1 cellular context compared by ENCODE assay signal in the genomic region with DNA sequence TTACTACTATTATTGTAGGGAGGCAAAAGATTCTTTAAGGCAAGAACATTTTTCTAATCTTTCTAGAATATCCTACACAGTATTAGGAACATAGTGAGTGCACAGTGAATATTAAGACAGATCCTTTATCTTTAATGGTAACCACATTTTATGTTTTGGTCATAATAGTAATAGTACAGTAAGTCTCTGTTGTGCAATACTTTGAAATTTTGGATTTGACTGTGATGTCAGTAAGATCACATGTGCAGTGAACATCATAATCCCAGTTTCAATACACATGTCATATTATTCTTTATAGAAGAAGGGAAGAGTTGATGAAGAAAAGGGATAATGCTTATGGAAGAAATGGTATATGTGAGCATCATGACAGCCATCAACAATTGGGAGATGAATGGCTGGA.
TF ChIP-seq lines count a peak whose summit lies in the region.

No MANE protein-coding gene starts in this region.

TF ChIP-seq in GM12878, 131 proteins besides CTCF, POLR2A, EP300 and RAD21:
- TF ChIP-seq, protein P1, sequence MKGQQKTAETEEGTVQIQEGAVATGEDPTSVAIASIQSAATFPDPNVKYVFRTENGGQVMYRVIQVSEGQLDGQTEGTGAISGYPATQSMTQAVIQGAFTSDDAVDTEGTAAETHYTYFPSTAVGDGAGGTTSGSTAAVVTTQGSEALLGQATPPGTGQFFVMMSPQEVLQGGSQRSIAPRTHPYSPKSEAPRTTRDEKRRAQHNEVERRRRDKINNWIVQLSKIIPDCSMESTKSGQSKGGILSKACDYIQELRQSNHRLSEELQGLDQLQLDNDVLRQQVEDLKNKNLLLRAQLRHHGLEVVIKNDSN (IDR thresholded peaks at IDR 0.05; ENCODE audit: borderline replicate concordance, extremely low read length, insufficient read depth, low read depth, low read length) = no peak
- TF ChIP-seq NFYA (IDR thresholded peaks at IDR 0.05; ENCODE audit: borderline replicate concordance, low read depth, low read length) (no peak), SMAD5 (IDR thresholded peaks at IDR 0.05; ENCODE audit: low read depth) (no peak), TBL1XR1 (IDR thresholded peaks at IDR 0.05; ENCODE audit: low read depth, low read length) (no peak), CHD2 (IDR thresholded peaks at IDR 0.05; ENCODE audit: borderline replicate concordance, low read depth, low read length) (no peak), LARP7 (IDR thresholded peaks at IDR 0.05) (no peak), ZBED1 (IDR thresholded peaks at IDR 0.05; ENCODE audit: borderline replicate concordance) (no peak), ZNF217 (IDR thresholded peaks at IDR 0.05) (no peak), IRF4 (IDR thresholded peaks at IDR 0.05; ENCODE audit: low read depth, low read length) (no peak), ASH2L (IDR thresholded peaks at IDR 0.05; ENCODE audit: borderline replicate concordance, low read depth) (no peak), BCL11A (IDR thresholded peaks at IDR 0.05; ENCODE audit: low read depth, low read length) (no peak), NFXL1 (IDR thresholded peaks at IDR 0.05; ENCODE audit: borderline replicate concordance) (no peak), HDAC6 (IDR thresholded peaks at IDR 0.05; ENCODE audit: unreplicated experiment) (no peak)
- TF ChIP-seq, protein P2, sequence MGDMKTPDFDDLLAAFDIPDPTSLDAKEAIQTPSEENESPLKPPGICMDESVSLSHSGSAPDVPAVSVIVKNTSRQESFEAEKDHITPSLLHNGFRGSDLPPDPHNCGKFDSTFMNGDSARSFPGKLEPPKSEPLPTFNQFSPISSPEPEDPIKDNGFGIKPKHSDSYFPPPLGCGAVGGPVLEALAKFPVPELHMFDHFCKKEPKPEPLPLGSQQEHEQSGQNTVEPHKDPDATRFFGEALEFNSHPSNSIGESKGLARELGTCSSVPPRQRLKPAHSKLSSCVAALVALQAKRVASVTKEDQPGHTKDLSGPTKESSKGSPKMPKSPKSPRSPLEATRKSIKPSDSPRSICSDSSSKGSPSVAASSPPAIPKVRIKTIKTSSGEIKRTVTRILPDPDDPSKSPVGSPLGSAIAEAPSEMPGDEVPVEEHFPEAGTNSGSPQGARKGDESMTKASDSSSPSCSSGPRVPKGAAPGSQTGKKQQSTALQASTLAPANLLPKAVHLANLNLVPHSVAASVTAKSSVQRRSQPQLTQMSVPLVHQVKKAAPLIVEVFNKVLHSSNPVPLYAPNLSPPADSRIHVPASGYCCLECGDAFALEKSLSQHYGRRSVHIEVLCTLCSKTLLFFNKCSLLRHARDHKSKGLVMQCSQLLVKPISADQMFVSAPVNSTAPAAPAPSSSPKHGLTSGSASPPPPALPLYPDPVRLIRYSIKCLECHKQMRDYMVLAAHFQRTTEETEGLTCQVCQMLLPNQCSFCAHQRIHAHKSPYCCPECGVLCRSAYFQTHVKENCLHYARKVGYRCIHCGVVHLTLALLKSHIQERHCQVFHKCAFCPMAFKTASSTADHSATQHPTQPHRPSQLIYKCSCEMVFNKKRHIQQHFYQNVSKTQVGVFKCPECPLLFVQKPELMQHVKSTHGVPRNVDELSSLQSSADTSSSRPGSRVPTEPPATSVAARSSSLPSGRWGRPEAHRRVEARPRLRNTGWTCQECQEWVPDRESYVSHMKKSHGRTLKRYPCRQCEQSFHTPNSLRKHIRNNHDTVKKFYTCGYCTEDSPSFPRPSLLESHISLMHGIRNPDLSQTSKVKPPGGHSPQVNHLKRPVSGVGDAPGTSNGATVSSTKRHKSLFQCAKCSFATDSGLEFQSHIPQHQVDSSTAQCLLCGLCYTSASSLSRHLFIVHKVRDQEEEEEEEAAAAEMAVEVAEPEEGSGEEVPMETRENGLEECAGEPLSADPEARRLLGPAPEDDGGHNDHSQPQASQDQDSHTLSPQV (IDR thresholded peaks at IDR 0.05) = no peak
- TF ChIP-seq, protein P3, sequence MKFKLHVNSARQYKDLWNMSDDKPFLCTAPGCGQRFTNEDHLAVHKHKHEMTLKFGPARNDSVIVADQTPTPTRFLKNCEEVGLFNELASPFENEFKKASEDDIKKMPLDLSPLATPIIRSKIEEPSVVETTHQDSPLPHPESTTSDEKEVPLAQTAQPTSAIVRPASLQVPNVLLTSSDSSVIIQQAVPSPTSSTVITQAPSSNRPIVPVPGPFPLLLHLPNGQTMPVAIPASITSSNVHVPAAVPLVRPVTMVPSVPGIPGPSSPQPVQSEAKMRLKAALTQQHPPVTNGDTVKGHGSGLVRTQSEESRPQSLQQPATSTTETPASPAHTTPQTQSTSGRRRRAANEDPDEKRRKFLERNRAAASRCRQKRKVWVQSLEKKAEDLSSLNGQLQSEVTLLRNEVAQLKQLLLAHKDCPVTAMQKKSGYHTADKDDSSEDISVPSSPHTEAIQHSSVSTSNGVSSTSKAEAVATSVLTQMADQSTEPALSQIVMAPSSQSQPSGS (IDR thresholded peaks at IDR 0.05; ENCODE audit: low read length) = no peak
